ENCODE assay signal across 1 cellular context in the genomic region with DNA sequence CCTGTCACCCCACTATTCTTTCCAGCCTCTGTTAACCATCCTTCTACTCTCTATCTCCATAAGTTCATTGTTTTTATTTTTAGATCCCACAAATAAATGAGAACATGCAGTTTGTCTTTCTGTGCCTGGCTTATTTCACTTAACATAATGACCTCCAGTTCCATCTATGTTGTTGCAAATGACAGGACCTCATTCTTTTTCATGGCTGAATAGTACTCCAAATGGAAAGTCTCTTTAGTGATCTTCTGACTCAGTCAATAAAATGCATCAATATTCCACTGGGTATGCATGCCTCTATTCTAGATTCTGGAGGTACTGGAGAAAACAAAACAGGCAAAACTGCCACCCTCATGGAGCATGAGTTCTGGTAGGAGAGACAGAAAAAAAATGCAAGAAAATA.
A peak's percentile ranks its signal among the peaks of the same experiment; 100 is the strongest.
TF ChIP-seq lines count a peak whose summit lies in the region.

No MANE protein-coding gene starts in this region.

TF ChIP-seq in K562, 482 proteins besides CTCF, POLR2A, EP300 and RAD21 (continued from another document):
- TF ChIP-seq BCOR (IDR thresholded peaks at IDR 0.05) (peak; percentile 68; the same call in 1 of the 2 replicates), HNRNPLL (IDR thresholded peaks at IDR 0.05; ENCODE audit: low read depth, low read length, poor library complexity, severe bottlenecking) (no peak), RHOXF2B (CRISPR knock-in tag; conservative IDR thresholded peaks at IDR 0.05) (no peak), KDM1A (IDR thresholded peaks at IDR 0.05) (0 out of 4 replicates have a peak, but pooled peaks have one; percentile 17 to 46), ZNF146 (CRISPR knock-in tag; IDR thresholded peaks at IDR 0.05; ENCODE audit: unreplicated experiment) (peak; percentile 98), BRD4 (IDR thresholded peaks at IDR 0.05) (no peak)
- TF ChIP-seq, protein P1, sequence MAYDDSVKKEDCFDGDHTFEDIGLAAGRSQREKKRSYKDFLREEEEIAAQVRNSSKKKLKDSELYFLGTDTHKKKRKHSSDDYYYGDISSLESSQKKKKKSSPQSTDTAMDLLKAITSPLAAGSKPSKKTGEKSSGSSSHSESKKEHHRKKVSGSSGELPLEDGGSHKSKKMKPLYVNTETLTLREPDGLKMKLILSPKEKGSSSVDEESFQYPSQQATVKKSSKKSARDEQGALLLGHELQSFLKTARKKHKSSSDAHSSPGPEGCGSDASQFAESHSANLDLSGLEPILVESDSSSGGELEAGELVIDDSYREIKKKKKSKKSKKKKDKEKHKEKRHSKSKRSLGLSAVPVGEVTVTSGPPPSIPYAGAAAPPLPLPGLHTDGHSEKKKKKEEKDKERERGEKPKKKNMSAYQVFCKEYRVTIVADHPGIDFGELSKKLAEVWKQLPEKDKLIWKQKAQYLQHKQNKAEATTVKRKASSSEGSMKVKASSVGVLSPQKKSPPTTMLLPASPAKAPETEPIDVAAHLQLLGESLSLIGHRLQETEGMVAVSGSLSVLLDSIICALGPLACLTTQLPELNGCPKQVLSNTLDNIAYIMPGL (CRISPR knock-in tag; IDR thresholded peaks at IDR 0.05) = no peak
